13 cellular contexts compared by ENCODE assay signal in the genomic region with DNA sequence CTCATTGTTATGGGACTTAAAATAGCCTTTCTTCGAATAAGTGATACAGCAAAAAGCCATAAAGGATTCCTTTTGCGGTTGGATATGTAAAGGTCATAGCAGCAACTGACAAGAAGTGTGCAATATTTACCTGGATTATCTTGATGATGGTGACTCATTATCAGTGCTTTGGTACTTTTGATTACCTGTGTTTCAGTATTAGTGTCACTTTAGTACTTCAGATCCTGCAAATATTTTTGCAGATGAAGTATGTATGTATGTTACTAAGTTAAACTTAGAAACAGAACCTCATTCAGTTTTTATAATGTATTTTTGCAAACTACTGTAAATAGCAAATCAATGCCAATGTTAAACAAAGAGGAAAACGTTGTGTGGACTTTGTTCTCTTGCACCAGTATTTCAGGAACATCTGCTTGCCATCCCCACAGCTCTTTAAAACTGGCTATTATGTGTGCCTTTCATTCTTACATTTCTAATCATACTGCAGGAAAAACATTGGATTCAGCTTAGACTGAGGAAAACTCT. TPM values are rescaled to one million over a fixed set of nuclear protein-coding genes. Genes with fewer than 3 reads are reported as not detected.
A peak's percentile ranks its signal among the peaks of the same experiment; 100 is the strongest.
DNase-seq lines count a peak whose midpoint lies in the region; ATAC-seq, FAIRE-seq and TF ChIP-seq lines count a peak whose summit lies in the region.
"Had no signal": no experiment of that assay in that cellular context is flagged by ENCODE, and none has a peak within 500 bp of the region (broad histone marks: within the 10 kb centered on the region; RNA-seq: fewer than 3 reads in every experiment).

No MANE protein-coding gene starts in this region.

- H3K4me1 ChIP-seq in A549 (peaks cover 10% of the 10 kb centered on the region), mucosa of descending colon (ENCODE audit: low read depth) (peaks cover 30% of the 10 kb centered on the region), gastrocnemius medialis (no peaks in the 10 kb centered on the region)

- TF ChIP-seq POLR2A in A549 (IDR thresholded peaks at IDR 0.05; ENCODE audit: low read length) (no peak), gastrocnemius medialis (IDR thresholded peaks at IDR 0.05) (no peak)

- no peaks in the 10 kb centered on the region for H3K9me3 ChIP-seq in A549
- H3K9me3 ChIP-seq in mucosa of descending colon, result no peaks in the 10 kb centered on the region
- no peaks in the 10 kb centered on the region for H3K9me3 ChIP-seq in T-helper 17 cell (ENCODE audit: control insufficient read depth, low read length, poor library complexity, severe bottlenecking)
- H3K9me3 ChIP-seq in gastrocnemius medialis, result no peaks in the 10 kb centered on the region

- no peaks in the 10 kb centered on the region for H3K27me3 ChIP-seq in bronchial epithelial cell (ENCODE audit: control insufficient read depth, insufficient read depth, low read length)
- H3K27me3 ChIP-seq in gastrocnemius medialis, result no peaks in the 10 kb centered on the region

- H3K27ac ChIP-seq in A549 (no peak overlapping the region), gastrocnemius medialis (no peak overlapping the region)

- no peak for FAIRE-seq in A549 (lab: Jason Lieb, UNC)
- no peak for FAIRE-seq in bronchial epithelial cell (lab: Jason Lieb, UNC)

- no peak for TF ChIP-seq CTCF in A549 (IDR thresholded peaks at IDR 0.05)
- TF ChIP-seq CTCF in bronchial epithelial cell (IDR thresholded peaks at IDR 0.05; ENCODE audit: insufficient read depth, low read length, severe bottlenecking), result no peak
- no peak for TF ChIP-seq CTCF in mucosa of descending colon (IDR thresholded peaks at IDR 0.05)
- TF ChIP-seq CTCF in gastrocnemius medialis (IDR thresholded peaks at IDR 0.05 in 4 of 5, conservative IDR thresholded peaks at IDR 0.05 in 1 of 5), result no peak

- intact Hi-C loops in mucosa of descending colon (cut with DNase I, micrococcal nuclease), result loop anchor here in 1 of 2 donors (5.0 kb wide), 1 partner anchor 117 kb away; the partner anchor contains the start of gene TENT4B
- intact Hi-C loops in gastrocnemius medialis (cut with DNase I; ENCODE audit: low total_unique reads), result no loop called here

- ATAC-seq in A549 (no peak), mucosa of descending colon (peak; percentile 78), T-helper 17 cell (no peak), gastrocnemius medialis (no peak)

- H3K27me3 Mint-ChIP-seq in T-helper 17 cell, result no peaks in the 10 kb centered on the region
- H3K27me3 Mint-ChIP-seq: CD4-positive, CD25-positive, alpha-beta regulatory T cell had no signal

- H3K4me3 Mint-ChIP-seq in T-helper 17 cell, result no peak overlapping the region
- H3K4me3 Mint-ChIP-seq: CD4-positive, CD25-positive, alpha-beta regulatory T cell had no signal

- H3K27ac Mint-ChIP-seq in T-helper 17 cell, result no peak overlapping the region

- peaks cover 14% of the 10 kb centered on the region for H3K4me1 Mint-ChIP-seq in T-helper 17 cell

- in situ Hi-C loops in gastrocnemius medialis (cut with MboI; ENCODE audit: low sequenced_read_pairs in 4 of 4), result loop anchor here in 2 of 4 donors (10.0 to 25.0 kb wide), 2 partner anchors 327 to 629 kb away; partner anchors contain the start of gene BRD7 (in 1 of the 2)

- peak overlapping the region; percentile 19; the same call in 1 of the 3 replicates for H3K4me2 ChIP-seq in A549

- H3K36me3 ChIP-seq in bronchial epithelial cell (ENCODE audit: control insufficient read depth, insufficient read depth, low read length) (no peaks in the 10 kb centered on the region), mucosa of descending colon (ENCODE audit: low read depth) (peaks cover 5% of the 10 kb centered on the region), gastrocnemius medialis (peaks cover 0 to 52% of the 10 kb centered on the region in 2 donors)

- H3K4me3 ChIP-seq in A549 (no peak overlapping the region), bronchial epithelial cell (ENCODE audit: low read depth, low read length) (no peak overlapping the region), mucosa of descending colon (no peak overlapping the region), gastrocnemius medialis (no peak overlapping the region)

- WGBS in A549 (ENCODE audit: missing lambda C conversion rate), result 34% methylated on average over 3 of the region's 3 CpGs

- POLR2A ChIA-PET in A549 (lab: Yijun Ruan, JAX), result no interaction called here

- TF ChIP-seq RAD21 in A549 (conservative IDR thresholded peaks at IDR 0.05 in 1 of 2, IDR thresholded peaks at IDR 0.05 in 1 of 2), result no peak

- H3K36me3 Mint-ChIP-seq in T-helper 17 cell (ENCODE audit: low read depth), result peaks cover 6% of the 10 kb centered on the region

- no peak for DNase-seq in A549 (ENCODE audit: low read depth in 1 of 2, low spot score in 1 of 2)
- peak; percentile 10 for DNase-seq in HuH-7 (ENCODE audit: low spot score)
- peak; percentile 32 for DNase-seq in bronchial epithelial cell (ENCODE audit: low read depth)
- peak in 1 of 3 donors; percentile 41 for DNase-seq in mucosa of descending colon
- no peak for DNase-seq in activated CD8-positive, alpha-beta memory T cell treated with anti-CD3 and anti-CD28 coated beads, Interleukin-2, amount 50 U/mL, for 48 hours
- DNase-seq in T-helper 17 cell, result no peak
- DNase-seq in gastrocnemius medialis, result no peak
- no peak for DNase-seq in HCEC 1CT
- DNase-seq: AML-193, NCI-H1436 treated with DMSO at 0.1 percent for 48 hours, NCI-H2081 treated with DMSO at 0.1 percent for 48 hours, NCI-H524 had no signal

- CTCF ChIA-PET in A549 (lab: Yijun Ruan, JAX), result interaction anchor here (4.6 kb wide), 1 partner anchor 10 kb away, joined by 33 read pairs; the partner anchor contains the start of gene CNEP1R1

- TF ChIP-seq EP300 in A549 (IDR thresholded peaks at IDR 0.05), result no peak

TF ChIP-seq in A549, 52 proteins besides CTCF, POLR2A, EP300 and RAD21:
- no peak for TF ChIP-seq FOSL2 (IDR thresholded peaks at IDR 0.05)
- TF ChIP-seq FOSL2 (CRISPR knock-in tag; IDR thresholded peaks at IDR 0.05), result 0 out of 2 replicates have a peak, but pooled peaks have one; percentile 31
- TF ChIP-seq, protein P1, sequence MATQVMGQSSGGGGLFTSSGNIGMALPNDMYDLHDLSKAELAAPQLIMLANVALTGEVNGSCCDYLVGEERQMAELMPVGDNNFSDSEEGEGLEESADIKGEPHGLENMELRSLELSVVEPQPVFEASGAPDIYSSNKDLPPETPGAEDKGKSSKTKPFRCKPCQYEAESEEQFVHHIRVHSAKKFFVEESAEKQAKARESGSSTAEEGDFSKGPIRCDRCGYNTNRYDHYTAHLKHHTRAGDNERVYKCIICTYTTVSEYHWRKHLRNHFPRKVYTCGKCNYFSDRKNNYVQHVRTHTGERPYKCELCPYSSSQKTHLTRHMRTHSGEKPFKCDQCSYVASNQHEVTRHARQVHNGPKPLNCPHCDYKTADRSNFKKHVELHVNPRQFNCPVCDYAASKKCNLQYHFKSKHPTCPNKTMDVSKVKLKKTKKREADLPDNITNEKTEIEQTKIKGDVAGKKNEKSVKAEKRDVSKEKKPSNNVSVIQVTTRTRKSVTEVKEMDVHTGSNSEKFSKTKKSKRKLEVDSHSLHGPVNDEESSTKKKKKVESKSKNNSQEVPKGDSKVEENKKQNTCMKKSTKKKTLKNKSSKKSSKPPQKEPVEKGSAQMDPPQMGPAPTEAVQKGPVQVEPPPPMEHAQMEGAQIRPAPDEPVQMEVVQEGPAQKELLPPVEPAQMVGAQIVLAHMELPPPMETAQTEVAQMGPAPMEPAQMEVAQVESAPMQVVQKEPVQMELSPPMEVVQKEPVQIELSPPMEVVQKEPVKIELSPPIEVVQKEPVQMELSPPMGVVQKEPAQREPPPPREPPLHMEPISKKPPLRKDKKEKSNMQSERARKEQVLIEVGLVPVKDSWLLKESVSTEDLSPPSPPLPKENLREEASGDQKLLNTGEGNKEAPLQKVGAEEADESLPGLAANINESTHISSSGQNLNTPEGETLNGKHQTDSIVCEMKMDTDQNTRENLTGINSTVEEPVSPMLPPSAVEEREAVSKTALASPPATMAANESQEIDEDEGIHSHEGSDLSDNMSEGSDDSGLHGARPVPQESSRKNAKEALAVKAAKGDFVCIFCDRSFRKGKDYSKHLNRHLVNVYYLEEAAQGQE (IDR thresholded peaks at IDR 0.05), result no peak

RNA-seq across cellular contexts. Expression of gene CNEP1R1, which starts 10.5 kb away (rescaled TPM):
- 29.3 and 32.0 TPM in 2 replicates for polyA plus RNA-seq in A549 (2011; rRNA removed)
- 10.5 and 11.1 TPM in 2 replicates for polyA plus RNA-seq in A549 (2012; cell fraction: cytosol; rRNA removed)
- 5.1 and 11.4 TPM in 2 replicates for polyA plus RNA-seq in A549 (2012; cell fraction: nucleus; rRNA removed)
- 19.5 to 24.0 TPM (median 20.7 TPM) in 3 replicates for polyA plus RNA-seq in A549 (2017; fragmentation: RNase III; extraction: RNeasy Plus Mini Kit Qiagen cat#74134 plus additional on column Dnase treatment)
- polyA minus RNA-seq in A549 (2011; rRNA and poly(A)+ RNA removed), result 13.1 TPM in 2 replicates
- total RNA-seq in bronchial epithelial cell, result 23.7 and 28.8 TPM in 2 replicates
- 10 to 100 TPM; 19.3 to 20.8 (median 20.3) TPM for total RNA-seq in mucosa of descending colon
- 10 to 100 TPM; 32.6 to 32.8 TPM for total RNA-seq in T-helper 17 cell
- total RNA-seq in gastrocnemius medialis, result 10 to 100 TPM; 11.7 to 24.9 (median 16.1) TPM

RNA-seq across cellular contexts. Expression of gene HEATR3, which starts 30.2 kb away (rescaled TPM):
- 28.2 and 30.8 TPM in 2 replicates for polyA plus RNA-seq in A549 (2011; rRNA removed)
- polyA plus RNA-seq in A549 (2012; cell fraction: cytosol; rRNA removed), result 11.1 and 13.3 TPM in 2 replicates
- 20.8 and 24.3 TPM in 2 replicates for polyA plus RNA-seq in A549 (2012; cell fraction: nucleus; rRNA removed)
- 19.1 to 21.6 TPM (median 21.2 TPM) in 3 replicates for polyA plus RNA-seq in A549 (2017; fragmentation: RNase III; extraction: RNeasy Plus Mini Kit Qiagen cat#74134 plus additional on column Dnase treatment)
- polyA minus RNA-seq in A549 (2011; rRNA and poly(A)+ RNA removed), result 18.1 and 22.2 TPM in 2 replicates
- 14.8 and 16.1 TPM in 2 replicates for total RNA-seq in bronchial epithelial cell
- 10 to 100 TPM; 19.1 to 24.1 (median 22.1) TPM for total RNA-seq in mucosa of descending colon
- total RNA-seq in T-helper 17 cell, result 10 to 100 TPM; 10.9 to 12.0 TPM
- total RNA-seq in gastrocnemius medialis, result 10 to 100 TPM; 13.1 to 25.8 (median 14.2) TPM

Comparison
In these comparisons a context has a peak if more than half of its experiments do, and no peak if none do; other contexts are left out.
1. DNase-seq: peak in HuH-7 (single experiment) and bronchial epithelial cell (single experiment); none in A549 (0 of 2), activated CD8-positive, alpha-beta memory T cell treated with anti-CD3 and anti-CD28 coated beads, Interleukin-2, amount 50 U/mL, for 48 hours (single experiment), T-helper 17 cell (0 of 3), gastrocnemius medialis (0 of 2) and HCEC 1CT (single experiment).